ENCODE assay signal across 9 cellular contexts in the genomic region with DNA sequence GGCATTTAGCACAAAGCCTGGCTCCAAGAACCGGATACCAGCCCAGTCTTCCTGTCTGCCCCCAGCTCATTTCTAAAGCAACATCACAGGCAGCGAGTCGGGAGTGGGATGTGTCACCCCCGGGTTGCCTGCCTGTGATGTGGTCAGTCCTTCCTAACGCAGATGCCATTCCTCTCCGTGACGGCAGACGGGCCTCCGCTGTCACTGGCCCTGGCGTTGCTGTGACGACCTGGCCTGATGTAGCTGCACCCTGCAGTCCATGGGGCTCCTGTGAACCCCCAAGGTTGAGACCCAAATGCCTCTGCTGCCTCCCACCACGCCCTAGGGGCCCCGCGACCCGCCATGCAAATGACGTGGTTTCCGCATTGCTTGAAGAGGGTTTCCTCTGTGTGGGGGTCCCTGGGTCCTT. TPM values are rescaled to one million over a fixed set of nuclear protein-coding genes. Genes with fewer than 3 reads are reported as not detected.
DNase-seq lines count a peak whose midpoint lies in the region; ATAC-seq, FAIRE-seq and TF ChIP-seq lines count a peak whose summit lies in the region.
"Had no signal": no experiment of that assay in that cellular context is flagged by ENCODE, and none has a peak within 500 bp of the region (broad histone marks: within the 10 kb centered on the region; RNA-seq: fewer than 3 reads in every experiment).

No MANE protein-coding gene starts in this region.

- H4K20me1 ChIP-seq in H1 (replicated peaks in 1 of 2; ENCODE audit: control insufficient read depth in 1 of 2, insufficient read depth in 2 of 2, low read length in 2 of 2), result no peaks in the 10 kb centered on the region

- no peak overlapping the region for H2AK5ac ChIP-seq in H1 (ENCODE audit: low read depth, low read length)

- TF ChIP-seq POLR2A in GM12891 (IDR thresholded peaks at IDR 0.05; ENCODE audit: low read depth, low read length), result no peak
- no peak for TF ChIP-seq POLR2A in H1 (IDR thresholded peaks at IDR 0.05; ENCODE audit: control extremely low read depth in 1 of 2, low read depth in 2 of 2, low read length in 2 of 2)

- no peak overlapping the region for H2BK120ac ChIP-seq in H1 (replicated peaks; ENCODE audit: low read depth, low read length)

- no peak overlapping the region; the same call in 1 of the 2 replicates for H2BK5ac ChIP-seq in H1 (ENCODE audit: low read depth, low read length)

- H3K36me3 Mint-ChIP-seq in activated CD4-positive, alpha-beta memory T cell treated with anti-CD3 and anti-CD28 coated beads for 36 hours, result peaks cover 9% of the 10 kb centered on the region

- no peak for ATAC-seq in GM18520 (IDR thresholded peaks at IDR 0.05; ENCODE audit: unreplicated experiment)

- no peak overlapping the region for H2AFZ ChIP-seq in H1 (ENCODE audit: low read length)

- no peaks in the 10 kb centered on the region for H3K23me2 ChIP-seq in H1 (ENCODE audit: low read depth, low read length)

- no peak for TF ChIP-seq RAD21 in H1 (IDR thresholded peaks at IDR 0.05 in 1 of 2, conservative IDR thresholded peaks at IDR 0.05 in 1 of 2; ENCODE audit: low read depth in 2 of 2, low read length in 2 of 2)

- intact Hi-C loops in activated CD4-positive, alpha-beta memory T cell treated with anti-CD3 and anti-CD28 coated beads for 36 hours (cut with micrococcal nuclease), result loop anchor here (1.0 to 10.0 kb wide), 8 partner anchors 8 to 372 kb away; a partner anchor contains a TSS

- peak overlapping the region; percentile 54 for H3K4me3 Mint-ChIP-seq in activated CD4-positive, alpha-beta memory T cell treated with anti-CD3 and anti-CD28 coated beads for 36 hours

- H3K14ac ChIP-seq in H1 (ENCODE audit: insufficient read length), result no peak overlapping the region

- H3K36me3 ChIP-seq in H1 (ENCODE audit: control insufficient read depth in 2 of 4, insufficient read depth in 4 of 4, low read length in 3 of 4) (no peaks in the 10 kb centered on the region), small intestine (ENCODE audit: control insufficient read depth in 2 of 2, insufficient read depth in 2 of 2, low read length in 2 of 2) (peaks cover 3 to 5% of the 10 kb centered on the region in 2 donors)

- no peak overlapping the region; the same call in 1 of the 2 replicates for H3K18ac ChIP-seq in H1 (ENCODE audit: extremely low read depth, low read length)

- H4K91ac ChIP-seq in H1 (replicated peaks; ENCODE audit: insufficient read length, low read length), result peak overlapping the region; percentile 91

- TF ChIP-seq EP300 in H1 (IDR thresholded peaks at IDR 0.05; ENCODE audit: borderline replicate concordance in 1 of 2, low read depth in 2 of 2, low read length in 2 of 2), result no peak

- H4K5ac ChIP-seq in H1 (ENCODE audit: insufficient read length, low read depth, low read length), result no peak overlapping the region

- no peak overlapping the region for H3K23ac ChIP-seq in H1 (ENCODE audit: insufficient read length)

- H3K4ac ChIP-seq in H1 (replicated peaks; ENCODE audit: insufficient read length, low read depth, low read length), result no peak overlapping the region

- H3K27me3 ChIP-seq in H1 (replicated peaks in 1 of 4; ENCODE audit: control insufficient read depth in 3 of 4, extremely low read depth in 1 of 4, insufficient read depth in 3 of 4, low read length in 3 of 4) (no peaks in the 10 kb centered on the region), small intestine (ENCODE audit: control insufficient read depth in 2 of 2, insufficient read depth in 2 of 2, low read length in 2 of 2) (no peaks in the 10 kb centered on the region)

- H3K56ac ChIP-seq in H1 (replicated peaks; ENCODE audit: insufficient read length, low read depth, low read length), result no peak overlapping the region

- CTCF ChIA-PET in activated CD4-positive, alpha-beta memory T cell treated with anti-CD3 and anti-CD28 coated beads for 36 hours (lab: Charles Lee), result interaction anchor here (1.3 to 13.5 kb wide), 8 partner anchors 8 to 61 kb away, joined by 3 to 168 read pairs (median 6); no protein-coding TSS in a partner anchor
- CTCF ChIA-PET in H1 (lab: Charles Lee; ENCODE audit: partially characterized antibody) (interaction anchor here (0.8 to 5.0 kb wide), 7 partner anchors 9 to 55 kb away, joined by 3 to 29 read pairs (median 5); no protein-coding TSS in a partner anchor), GM10248 (lab: Yijun Ruan, JAX) (interaction anchor here (1.1 to 1.6 kb wide), 4 partner anchors 12 to 23 kb away, joined by 3 to 4 read pairs (median 4); no protein-coding TSS in a partner anchor)

- H2BK15ac ChIP-seq in H1 (ENCODE audit: low read length), result no peak overlapping the region

- peak; percentile 41 for FAIRE-seq in GM12891 (lab: Jason Lieb, UNC)
- no peak for FAIRE-seq in H1 (lab: Jason Lieb, UNC)
- no peak for FAIRE-seq in small intestine (lab: Jason Lieb, UNC)
- FAIRE-seq: islet of Langerhans had no signal

- H3K9me3 Mint-ChIP-seq in activated CD4-positive, alpha-beta memory T cell treated with anti-CD3 and anti-CD28 coated beads for 36 hours, result no peaks in the 10 kb centered on the region

- WGBS in H1 (ENCODE audit: extremely low coverage in 1 of 2, insufficient coverage in 1 of 2, insufficient read length in 1 of 2, insufficient replicate concordance in 2 of 2, low coverage in 1 of 2, low lambda C conversion rate in 2 of 2, missing lambda C conversion rate in 1 of 2), 2 experiments, result 86% methylated on average over 17 of the region's 17 CpGs; no CpG with 5 or more reads in 1 of the 2 experiments
- 55 to 90% (median 72%) methylated on average over 16 to 17 of the region's 17 CpGs for WGBS in small intestine, 3 donors

- peaks cover 91% of the 10 kb centered on the region for H3K4me1 Mint-ChIP-seq in activated CD4-positive, alpha-beta memory T cell treated with anti-CD3 and anti-CD28 coated beads for 36 hours (ENCODE audit: low read depth)

- peak overlapping the region; percentile 94 for H3K27ac Mint-ChIP-seq in activated CD4-positive, alpha-beta memory T cell treated with anti-CD3 and anti-CD28 coated beads for 36 hours

- DNase-seq in GM12891 (ENCODE audit: insufficient read length, low spot score), result no peak
- peak; percentile 94 for DNase-seq in activated CD4-positive, alpha-beta memory T cell treated with anti-CD3 and anti-CD28 coated beads for 36 hours
- DNase-seq in H1 (ENCODE audit: low read depth in 1 of 2, low spot score in 2 of 2), result no peak
- DNase-seq in stimulated activated CD4-positive, alpha-beta T cell treated with anti-CD3 and anti-CD28 coated beads, Interleukin-1b, Interleukin-23, amount 100 ng/mL, for 24 hours (ENCODE audit: low read depth in 4 of 4, low spot score in 1 of 4), result peak; percentile 40 to 83 (median 55)
- DNase-seq in foreskin melanocyte, result no peak
- no peak for DNase-seq in small intestine
- no peak for DNase-seq in GM10248 (ENCODE audit: extremely low spot score)

- H4K8ac ChIP-seq in H1 (ENCODE audit: extremely low read depth, insufficient read depth, low read length), result no peak overlapping the region

- 0 out of 7 replicates have a peak overlapping the region, but pooled peaks of 1 of the 4 experiments have one; percentile 27 for H3K9ac ChIP-seq in H1 (replicated peaks in 1 of 4; ENCODE audit: extremely low read depth in 1 of 4, low read depth in 3 of 4, low read length in 3 of 4)

- no peak overlapping the region for H2BK12ac ChIP-seq in H1 (ENCODE audit: low read depth, low read length)

- POLR2A ChIA-PET in activated CD4-positive, alpha-beta memory T cell treated with anti-CD3 and anti-CD28 coated beads for 36 hours (lab: Charles Lee), result interaction anchor here (0.6 to 3.9 kb wide), 11 partner anchors 10 to 271 kb away, joined by 3 to 28 read pairs (median 16); a partner anchor contains a TSS
- POLR2A ChIA-PET in H1 (lab: Charles Lee; ENCODE audit: partially characterized antibody) (interaction anchor here (1.5 kb wide), 1 partner anchor 10 kb away, joined by 8 read pairs; no protein-coding TSS in a partner anchor), GM10248 (lab: Yijun Ruan, JAX) (interaction anchor here (0.5 to 1.0 kb wide), 2 partner anchors 19 to 139 kb away, joined by 3 to 4 read pairs; no protein-coding TSS in a partner anchor)

- no peaks in the 10 kb centered on the region for H3K79me1 ChIP-seq in H1 (ENCODE audit: low read depth, low read length)

- H3K27me3 Mint-ChIP-seq in activated CD4-positive, alpha-beta memory T cell treated with anti-CD3 and anti-CD28 coated beads for 36 hours, result no peaks in the 10 kb centered on the region

- H3K27ac ChIP-seq in H1 (ENCODE audit: low read depth, low read length) (no peak overlapping the region), small intestine (ENCODE audit: low read depth in 1 of 2, low read length in 1 of 2) (peak overlapping the region in 1 of 2 donors; percentile 79)

- no peak for TF ChIP-seq CTCF in H1 (IDR thresholded peaks at IDR 0.05; ENCODE audit: control extremely low read depth in 1 of 3, insufficient read depth in 1 of 3, low read depth in 1 of 3, low read length in 3 of 3)
- no peak for TF ChIP-seq CTCF in GM10248 (IDR thresholded peaks at IDR 0.05; ENCODE audit: control extremely low read depth, extremely low read depth, low read depth, missing control alignments)

- no peak overlapping the region for H3K4me2 ChIP-seq in H1 (ENCODE audit: insufficient read depth in 1 of 2, low read depth in 2 of 2, low read length in 2 of 2)

- H3K4me3 ChIP-seq in H1 (ENCODE audit: extremely low read depth in 1 of 4, insufficient read depth in 2 of 4, low read depth in 3 of 4, low read length in 4 of 4) (no peak overlapping the region), small intestine (ENCODE audit: low read depth in 1 of 2, low read length in 2 of 2) (no peak overlapping the region)

- no peaks in the 10 kb centered on the region for H3K79me2 ChIP-seq in H1 (ENCODE audit: control insufficient read depth in 1 of 2, insufficient read depth in 2 of 2, low read length in 2 of 2)

- H3K9me3 ChIP-seq in H1 (ENCODE audit: insufficient read depth in 2 of 2, low read depth in 1 of 2, low read length in 1 of 2), result no peaks in the 10 kb centered on the region
- H3K9me3 ChIP-seq in small intestine (ENCODE audit: control insufficient read depth, low read depth), result no peaks in the 10 kb centered on the region

- H3K4me1 ChIP-seq in H1 (replicated peaks in 1 of 4; ENCODE audit: control insufficient read depth in 3 of 4, insufficient read depth in 4 of 4, low read length in 3 of 4), result peaks cover 0 to 20% (median 2%) of the 10 kb centered on the region in 4 experiments; a peak in 3 of 7 replicates
- H3K4me1 ChIP-seq in small intestine (ENCODE audit: control insufficient read depth in 2 of 2, insufficient read depth in 1 of 2, low read depth in 1 of 2, low read length in 1 of 2), result peaks cover 0 to 6% of the 10 kb centered on the region in 2 donors

- no peak overlapping the region for H2BK20ac ChIP-seq in H1 (ENCODE audit: low read length)

RNA-seq across cellular contexts. Expression of a gene that starts 12.3 kb away (rescaled TPM):
- polyA plus RNA-seq in GM12891 (2012; ENCODE audit: low read depth, missing spikeins), result 27.3 TPM
- total RNA-seq in activated CD4-positive, alpha-beta memory T cell treated with anti-CD3 and anti-CD28 coated beads for 36 hours, result 100 to 1,000 TPM; 201 to 211 TPM
- total RNA-seq in H1 (2021; fragmentation: NEBNext Ultra II Directional; extraction: Animal tissue kit (Norgen Biotek cat#: 25700)), result 2.8 and 2.9 TPM in 2 replicates
- polyA plus RNA-seq in H1 (2011; rRNA removed) (1.7 and 2.4 TPM in 2 replicates), small intestine (10 to 100 TPM; 17.2 to 30.4 (median 20.0) TPM)
- polyA plus RNA-seq in H1 (2011; cell fraction: cytosol; rRNA removed), result 1.8 TPM
- polyA plus RNA-seq in H1 (2011; cell fraction: nucleus; rRNA removed), result 2.5 TPM
- 1.3 to 2.6 TPM (median 2.1 TPM) in 4 replicates for polyA plus RNA-seq in H1 (2012, experiment 1 of 2)
- 1.3 TPM for polyA plus RNA-seq in H1 (2012, experiment 2 of 2)
- 2.9 TPM for polyA plus RNA-seq in H1 (2013, experiment 1 of 2)
- polyA plus RNA-seq in H1 (2013, experiment 2 of 2), result 3.5 TPM
- polyA minus RNA-seq in H1 (2011; rRNA and poly(A)+ RNA removed), result 1.1 and 1.5 TPM in 2 replicates
- 0.88 TPM for polyA minus RNA-seq in H1 (2011; cell fraction: cytosol; rRNA and poly(A)+ RNA removed)
- 0.90 TPM for polyA minus RNA-seq in H1 (2011; cell fraction: nucleus; rRNA and poly(A)+ RNA removed)

RNA-seq across cellular contexts. Expression of a gene that starts 50.7 kb away (rescaled TPM):
- polyA plus RNA-seq in GM12891 (2012; ENCODE audit: low read depth, missing spikeins), result 5.5 TPM
- 10 to 100 TPM; 25.0 to 25.4 TPM for total RNA-seq in activated CD4-positive, alpha-beta memory T cell treated with anti-CD3 and anti-CD28 coated beads for 36 hours
- 31.2 and 32.7 TPM in 2 replicates for total RNA-seq in H1 (2021; fragmentation: NEBNext Ultra II Directional; extraction: Animal tissue kit (Norgen Biotek cat#: 25700))
- polyA plus RNA-seq in H1 (2011; rRNA removed) (9.7 and 10.9 TPM in 2 replicates), small intestine (10 to 100 TPM; 15.9 to 21.5 (median 16.2) TPM)
- polyA plus RNA-seq in H1 (2011; cell fraction: cytosol; rRNA removed), result 14.7 TPM
- 27.4 TPM for polyA plus RNA-seq in H1 (2011; cell fraction: nucleus; rRNA removed)
- 13.6 to 16.4 TPM (median 14.6 TPM) in 4 replicates for polyA plus RNA-seq in H1 (2012, experiment 1 of 2)
- 1.1 TPM for polyA plus RNA-seq in H1 (2012, experiment 2 of 2)
- polyA plus RNA-seq in H1 (2013, experiment 1 of 2), result 5.6 TPM
- polyA plus RNA-seq in H1 (2013, experiment 2 of 2), result 6.0 TPM
- polyA minus RNA-seq in H1 (2011; rRNA and poly(A)+ RNA removed), result 64.9 and 68.5 TPM in 2 replicates
- polyA minus RNA-seq in H1 (2011; cell fraction: cytosol; rRNA and poly(A)+ RNA removed), result 33.0 TPM
- polyA minus RNA-seq in H1 (2011; cell fraction: nucleus; rRNA and poly(A)+ RNA removed), result 80.2 TPM

Comparison
In these comparisons a context has a peak if more than half of its experiments do, and no peak if none do; other contexts are left out.
1. DNase-seq: peak in activated CD4-positive, alpha-beta memory T cell treated with anti-CD3 and anti-CD28 coated beads for 36 hours (single experiment) and stimulated activated CD4-positive, alpha-beta T cell treated with anti-CD3 and anti-CD28 coated beads, Interleukin-1b, Interleukin-23, amount 100 ng/mL, for 24 hours (4 of 4); none in GM12891 (single experiment), H1 (0 of 2), foreskin melanocyte (single experiment), small intestine (single experiment) and GM10248 (single experiment).
2. RNA of a gene that starts 12.3 kb away (total RNA-seq): 201 to 211 TPM in activated CD4-positive, alpha-beta memory T cell treated with anti-CD3 and anti-CD28 coated beads for 36 hours; 2.8 to 2.9 TPM in H1; every median in the first group is over 10 times any median in the second.